ENCODE assay signal across 6 cellular contexts in genomic region chr9:128135561-128135960, GRCh38. TPM values are rescaled to one million over a fixed set of nuclear protein-coding genes. Genes with fewer than 3 reads are reported as not detected.
"Had no signal": no experiment of that assay in that cellular context is flagged by ENCODE, and none has a peak within 500 bp of the region (broad histone marks: within the 10 kb centered on the region; RNA-seq: fewer than 3 reads in every experiment).

No MANE protein-coding gene starts in this region.

RNA-seq across cellular contexts. Expression of gene LCN2, which starts 13.7 kb away (rescaled TPM):
- total RNA-seq: dermis blood vessel endothelial cell; endothelial cell of umbilical vein; natural killer cell treated with Interleukin-12 subunit alpha and Interleukin-12 subunit beta and Interleukin-15 and Interleukin-18, amount 100 ng/mL, for 72 hours; occipital lobe; testis; tibial nerve had no signal
- polyA plus RNA-seq: endothelial cell of umbilical vein had no signal
